ENCODE assay signal across 10 cellular contexts in the genomic region with DNA sequence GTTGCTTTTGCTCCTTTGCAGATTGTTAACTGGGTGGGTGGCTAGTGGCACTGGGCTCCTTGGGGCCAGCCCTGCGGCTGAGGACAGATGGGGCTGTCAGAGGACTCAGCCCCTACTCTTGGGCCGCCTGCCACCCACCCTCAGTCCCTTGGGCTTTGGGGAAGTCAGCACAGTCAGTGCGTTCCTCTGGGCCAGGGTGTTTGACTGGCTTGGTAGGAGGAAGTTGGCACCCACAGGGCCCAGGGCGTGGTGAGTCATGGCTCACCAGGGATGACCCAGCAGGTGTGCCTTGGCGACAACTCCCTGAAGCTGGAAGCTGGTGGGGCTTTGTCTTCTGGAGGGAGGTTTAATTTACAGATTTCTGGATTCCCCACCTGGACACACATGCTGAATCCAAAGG. TPM values are rescaled to one million over a fixed set of nuclear protein-coding genes. Genes with fewer than 3 reads are reported as not detected.
A peak's percentile ranks its signal among the peaks of the same experiment; 100 is the strongest.
DNase-seq lines count a peak whose midpoint lies in the region; ATAC-seq and TF ChIP-seq lines count a peak whose summit lies in the region.
"Had no signal": no experiment of that assay in that cellular context is flagged by ENCODE, and none has a peak within 500 bp of the region (broad histone marks: within the 10 kb centered on the region; RNA-seq: fewer than 3 reads in every experiment).

No MANE protein-coding gene starts in this region.

- H3K36me3 ChIP-seq in MG63 = peaks cover 59% of the 10 kb centered on the region
- H3K36me3 ChIP-seq in psoas muscle (ENCODE audit: insufficient read depth in 1 of 2, low read depth in 1 of 2) = peaks cover 0 to 25% of the 10 kb centered on the region in 2 donors
- H3K36me3 ChIP-seq in CD4-positive, alpha-beta memory T cell (ENCODE audit: insufficient read depth, low read length) = peaks cover under 1% of the 10 kb centered on the region

- DNase-seq in GM12865 (ENCODE audit: low read depth) (peak; percentile 38), MG63 (peak; percentile 83), epithelial cell of esophagus (ENCODE audit: low read depth) (peak; percentile 86), psoas muscle (peak; percentile 65 to 83), NCI-H2171 treated with DMSO at 0.1 percent for 48 hours (lab: John Stamatoyannopoulos, UW) (no peak), mesothelial cell of epicardium (ENCODE audit: low spot score in 2 of 2, unreplicated experiment in 2 of 2) (no peak), hippocampal formation (lab: John Stamatoyannopoulos, UW) (no peak)
- DNase-seq in CD4-positive, alpha-beta memory T cell = no peak
- DNase-seq: activated T-cell treated with anti-CD3 and anti-CD28 coated beads for 4 hours, NCI-H1092 had no signal

- no peak overlapping the region for H3K4me3 Mint-ChIP-seq in mesothelial cell of epicardium
- H3K4me3 Mint-ChIP-seq in CD4-positive, alpha-beta memory T cell = peak overlapping the region in 1 of 8 donors; percentile 15

- no peaks in the 10 kb centered on the region for H3K27me3 Mint-ChIP-seq in mesothelial cell of epicardium (ENCODE audit: low read depth)
- H3K27me3 Mint-ChIP-seq in CD4-positive, alpha-beta memory T cell = no peaks in the 10 kb centered on the region

- peak; percentile 89 to 94 (median 91) for ATAC-seq in psoas muscle

- H3K4me3 ChIP-seq in GM12865 (ENCODE audit: low read depth, low read length) (no peak overlapping the region), MG63 (no peak overlapping the region), epithelial cell of esophagus (ENCODE audit: low read length) (no peak overlapping the region), psoas muscle (no peak overlapping the region)
- H3K4me3 ChIP-seq in CD4-positive, alpha-beta memory T cell (ENCODE audit: low read length in 2 of 2) = no peak overlapping the region

- CTCF ChIA-PET in CD4-positive, alpha-beta memory T cell (lab: Charles Lee; ENCODE audit: partially characterized antibody) = interaction anchor here (8.0 kb wide), 1 partner anchor 11 kb away, joined by 32 read pairs; no protein-coding TSS in a partner anchor

- H3K27me3 ChIP-seq in MG63 (no peaks in the 10 kb centered on the region), psoas muscle (ENCODE audit: insufficient read depth in 3 of 3, low read length in 2 of 3) (no peaks in the 10 kb centered on the region)
- no peaks in the 10 kb centered on the region for H3K27me3 ChIP-seq in CD4-positive, alpha-beta memory T cell (ENCODE audit: insufficient read depth, low read length)

- TF ChIP-seq CTCF in GM12865 (IDR thresholded peaks at IDR 0.05; ENCODE audit: insufficient read depth, low read depth, low read length, missing control alignments) (no peak), epithelial cell of esophagus (IDR thresholded peaks at IDR 0.05; ENCODE audit: insufficient read depth, low read depth, low read length, missing control alignments) (no peak), psoas muscle (IDR thresholded peaks at IDR 0.05) (no peak), mesothelial cell of epicardium (IDR thresholded peaks at IDR 0.05; ENCODE audit: unreplicated experiment) (no peak)

- H3K27ac ChIP-seq in psoas muscle = peak overlapping the region; percentile 61
- no peak overlapping the region for H3K27ac ChIP-seq in CD4-positive, alpha-beta memory T cell (ENCODE audit: low read depth, low read length)

- H3K9me3 ChIP-seq in MG63 (no peaks in the 10 kb centered on the region), psoas muscle (no peaks in the 10 kb centered on the region)
- H3K9me3 ChIP-seq in CD4-positive, alpha-beta memory T cell (ENCODE audit: control insufficient read depth in 1 of 2, low read length in 2 of 2) = no peaks in the 10 kb centered on the region

- H3K4me1 ChIP-seq in psoas muscle = peaks cover 36% of the 10 kb centered on the region
- H3K4me1 ChIP-seq in CD4-positive, alpha-beta memory T cell (ENCODE audit: insufficient read depth, low read length) = peaks cover 40% of the 10 kb centered on the region

- 43 to 63% (median 44%) methylated on average over 5 of the region's 5 CpGs for WGBS in psoas muscle, 3 donors

- intact Hi-C loops in psoas muscle (cut with DNase I) = loop anchor here in 1 of 2 donors (10.0 kb wide), 1 partner anchor 159 kb away; a partner anchor contains a TSS
- intact Hi-C loops in CD4-positive, alpha-beta memory T cell (cut with micrococcal nuclease) = no loop called here

- POLR2A ChIA-PET in CD4-positive, alpha-beta memory T cell (lab: Charles Lee; ENCODE audit: partially characterized antibody) = no interaction called here

- H3K9me3 Mint-ChIP-seq in mesothelial cell of epicardium = no peaks in the 10 kb centered on the region
- peaks cover 0 to 1% (median 0%) of the 10 kb centered on the region in 8 donors for H3K9me3 Mint-ChIP-seq in CD4-positive, alpha-beta memory T cell

- peaks cover 2% of the 10 kb centered on the region for H3K4me1 Mint-ChIP-seq in mesothelial cell of epicardium
- peaks cover 36 to 84% (median 52%) of the 10 kb centered on the region in 4 donors for H3K4me1 Mint-ChIP-seq in CD4-positive, alpha-beta memory T cell

- no peak overlapping the region for H3K27ac Mint-ChIP-seq in mesothelial cell of epicardium
- peak overlapping the region in 3 of 7 donors; percentile 17 to 47 (median 30) for H3K27ac Mint-ChIP-seq in CD4-positive, alpha-beta memory T cell

- peaks cover 7% of the 10 kb centered on the region for H3K36me3 Mint-ChIP-seq in mesothelial cell of epicardium
- peaks cover 10 to 43% of the 10 kb centered on the region in 2 donors for H3K36me3 Mint-ChIP-seq in CD4-positive, alpha-beta memory T cell

RNA-seq across cellular contexts. Expression of a gene that starts 32.4 kb away (rescaled TPM):
- total RNA-seq in MG63 (2014; rRNA removed; shearing (Covaris generic); ENCODE audit: low replicate concordance) = 41.4 and 44.3 TPM in 2 replicates
- total RNA-seq in psoas muscle (10 to 100 TPM; 54.5 to 80.0 (median 73.5) TPM), mesothelial cell of epicardium (76.7 to 80.6 TPM (median 78.9 TPM) in 3 replicates)
- polyA plus RNA-seq in psoas muscle = 10 to 100 TPM; 15.1 to 44.5 (median 18.2) TPM
- 10 to 100 TPM; 89.6 to 90.5 TPM for total RNA-seq in CD4-positive, alpha-beta memory T cell
- polyA plus RNA-seq in CD4-positive, alpha-beta memory T cell = 10 to 100 TPM in 1 of 2 donors, 1 to 10 TPM in 1; 7.2 to 21.1 TPM

Comparison
In these comparisons a context has a peak if more than half of its experiments do, and no peak if none do; other contexts are left out.
1. DNase-seq: peak in GM12865 (single experiment), MG63 (single experiment), epithelial cell of esophagus (single experiment) and psoas muscle (2 of 2); none in NCI-H2171 treated with DMSO at 0.1 percent for 48 hours (single experiment), mesothelial cell of epicardium (0 of 2), hippocampal formation (0 of 2) and CD4-positive, alpha-beta memory T cell (0 of 5).